ENCODE assay signal across 1 cellular context in genomic region chr14:74713395-74713735, GRCh38.
TF ChIP-seq lines count a peak whose summit lies in the region.

No MANE protein-coding gene starts in this region.

TF ChIP-seq in K562, 482 proteins besides CTCF, POLR2A, EP300 and RAD21:
- TF ChIP-seq NKRF (IDR thresholded peaks at IDR 0.05; ENCODE audit: borderline replicate concordance): no peak
- 0 out of 4 replicates have a peak, but pooled peaks of 1 of the 2 experiments have one; percentile 0 for TF ChIP-seq MNT (conservative IDR thresholded peaks at IDR 0.05)
- no peak for TF ChIP-seq NFRKB (IDR thresholded peaks at IDR 0.05; ENCODE audit: low read depth)
- no peak for TF ChIP-seq ATF4 (CRISPR knock-in tag; IDR thresholded peaks at IDR 0.05)
- no peak for TF ChIP-seq FOXJ3 (CRISPR knock-in tag; IDR thresholded peaks at IDR 0.05)
- no peak for TF ChIP-seq RERE (CRISPR knock-in tag; IDR thresholded peaks at IDR 0.05; ENCODE audit: borderline replicate concordance)
- no peak for TF ChIP-seq ZNF133 (CRISPR knock-in tag; IDR thresholded peaks at IDR 0.05)
- TF ChIP-seq ZNF41 (CRISPR knock-in tag; conservative IDR thresholded peaks at IDR 0.05): peak; percentile 70
- TF ChIP-seq SUPT5H (IDR thresholded peaks at IDR 0.05): peak; percentile 14; the same call in 1 of the 2 replicates
- no peak for TF ChIP-seq NFYB (IDR thresholded peaks at IDR 0.05; ENCODE audit: extremely low read depth, insufficient read length)
TF ChIP-seq in K562: peak in this region for 3.
